Comparison of ENCODE assay signal across 8 cellular contexts in the genomic region with DNA sequence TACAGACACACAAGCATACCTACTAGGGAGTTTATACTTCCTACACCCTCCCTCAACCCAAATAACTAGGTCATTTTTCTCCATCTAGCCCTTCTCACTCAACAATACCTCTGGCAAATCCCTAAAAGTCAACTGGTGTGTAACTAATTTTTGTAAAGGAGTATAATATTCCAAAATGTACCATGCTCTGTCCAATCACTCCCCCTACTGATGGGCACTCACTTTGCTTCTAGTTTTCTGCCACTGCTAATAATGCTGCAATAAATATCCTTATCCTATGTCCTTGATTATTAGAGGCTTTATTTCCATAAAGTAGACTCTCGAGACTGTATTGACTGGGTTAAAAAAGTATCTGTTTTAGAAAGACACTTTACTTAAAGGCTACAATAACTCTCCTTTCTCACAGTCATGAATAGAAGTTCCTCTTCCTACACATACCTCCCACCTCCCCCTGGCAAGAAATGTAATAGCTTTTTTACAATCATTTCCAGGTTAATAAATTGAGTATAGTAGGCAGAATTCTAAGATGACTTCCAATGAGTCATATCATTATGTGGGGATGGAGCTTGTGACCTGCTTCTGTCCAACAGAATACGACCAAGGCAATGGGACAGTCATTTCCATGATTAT. TPM values are rescaled to one million over a fixed set of nuclear protein-coding genes. Genes with fewer than 3 reads are reported as not detected.
DNase-seq lines count a peak whose midpoint lies in the region; ATAC-seq and TF ChIP-seq lines count a peak whose summit lies in the region.

No MANE protein-coding gene starts in this region.

- peaks cover 8% of the 10 kb centered on the region for H3K4me1 Mint-ChIP-seq in GM23338
- H3K4me1 Mint-ChIP-seq in activated naive CD8-positive, alpha-beta T cell treated with anti-CD3 and anti-CD28 coated beads, Interleukin-2, amount 50 U/mL, for 24 hours, result peaks cover 15% of the 10 kb centered on the region

- H3K36me3 ChIP-seq in GM23338 (ENCODE audit: insufficient read depth), result no peaks in the 10 kb centered on the region

- H3F3A ChIP-seq in GM23338 (replicated peaks; ENCODE audit: low read depth), result no peaks in the 10 kb centered on the region

- H3K9me2 ChIP-seq in GM23338 (ENCODE audit: insufficient read depth), result no peaks in the 10 kb centered on the region

- 0 out of 2 replicates have a peak, but pooled peaks cover 4% of the 10 kb centered on the region for H3K79me2 ChIP-seq in GM23338 (replicated peaks; ENCODE audit: insufficient read depth)

- H3K4me1 ChIP-seq in GM23338 (ENCODE audit: insufficient read depth), result peaks cover 5% of the 10 kb centered on the region; the same call in 1 of the 2 replicates

- no peak overlapping the region for H3K4me2 ChIP-seq in GM23338

- H2AFZ ChIP-seq in GM23338, result no peak overlapping the region

- H3K4me3 Mint-ChIP-seq in GM23338, result no peak overlapping the region
- no peak overlapping the region for H3K4me3 Mint-ChIP-seq in activated naive CD8-positive, alpha-beta T cell treated with anti-CD3 and anti-CD28 coated beads, Interleukin-2, amount 50 U/mL, for 24 hours

- ATAC-seq in GM23338, result no peak
- ATAC-seq in activated naive CD8-positive, alpha-beta T cell treated with anti-CD3 and anti-CD28 coated beads, Interleukin-2, amount 50 U/mL, for 24 hours, result no peak
- ATAC-seq in HG03045 (IDR thresholded peaks at IDR 0.05; ENCODE audit: unreplicated experiment), result no peak

- H3K4me3 ChIP-seq in GM23338, result no peak overlapping the region

- H4K20me1 ChIP-seq in GM23338 (replicated peaks; ENCODE audit: insufficient read depth), result no peaks in the 10 kb centered on the region

- no peaks in the 10 kb centered on the region for H3K9me3 Mint-ChIP-seq in GM23338
- no peaks in the 10 kb centered on the region for H3K9me3 Mint-ChIP-seq in activated naive CD8-positive, alpha-beta T cell treated with anti-CD3 and anti-CD28 coated beads, Interleukin-2, amount 50 U/mL, for 24 hours

- DNase-seq in AG20443 (ENCODE audit: low spot score) (peak; percentile 47), GM23338 (ENCODE audit: low spot score) (no peak), kidney tubule cell (ENCODE audit: low spot score) (peak; percentile 31), ureter (ENCODE audit: low spot score) (no peak), NCI-H2196 treated with DMSO at 0.1 percent for 48 hours (lab: John Stamatoyannopoulos, UW; ENCODE audit: unreplicated experiment) (no peak)
- no peak for DNase-seq in activated naive CD8-positive, alpha-beta T cell treated with anti-CD3 and anti-CD28 coated beads, Interleukin-2, amount 50 U/mL, for 24 hours
- DNase-seq in stimulated activated naive CD4-positive, alpha-beta T cell treated with Interleukin-2 at 50 U/mL for 16 hours (lab: John Stamatoyannopoulos, UW), result no peak

- peak; percentile 66 for TF ChIP-seq CTCF in GM23338 (conservative IDR thresholded peaks at IDR 0.05; ENCODE audit: low read depth in 2 of 2)

- H3K27me3 Mint-ChIP-seq in GM23338 (ENCODE audit: insufficient read depth, low read depth, poor library complexity), result no peaks in the 10 kb centered on the region
- no peaks in the 10 kb centered on the region for H3K27me3 Mint-ChIP-seq in activated naive CD8-positive, alpha-beta T cell treated with anti-CD3 and anti-CD28 coated beads, Interleukin-2, amount 50 U/mL, for 24 hours

- H3K36me3 Mint-ChIP-seq in GM23338 (ENCODE audit: low read depth), result no peaks in the 10 kb centered on the region; the same call in 2 of the 3 replicates
- peaks cover 25% of the 10 kb centered on the region for H3K36me3 Mint-ChIP-seq in activated naive CD8-positive, alpha-beta T cell treated with anti-CD3 and anti-CD28 coated beads, Interleukin-2, amount 50 U/mL, for 24 hours (ENCODE audit: low read depth)

- H3K27ac Mint-ChIP-seq in GM23338, result no peak overlapping the region
- peak overlapping the region; percentile 18 for H3K27ac Mint-ChIP-seq in activated naive CD8-positive, alpha-beta T cell treated with anti-CD3 and anti-CD28 coated beads, Interleukin-2, amount 50 U/mL, for 24 hours

- H3K27me3 ChIP-seq in GM23338 (ENCODE audit: insufficient read depth), result no peaks in the 10 kb centered on the region

- H3K27ac ChIP-seq in GM23338 (ENCODE audit: low read depth), result no peak overlapping the region

TF ChIP-seq in GM23338, 12 proteins besides CTCF, POLR2A, EP300 and RAD21 (continues in another document):
- TF ChIP-seq, protein P1, sequence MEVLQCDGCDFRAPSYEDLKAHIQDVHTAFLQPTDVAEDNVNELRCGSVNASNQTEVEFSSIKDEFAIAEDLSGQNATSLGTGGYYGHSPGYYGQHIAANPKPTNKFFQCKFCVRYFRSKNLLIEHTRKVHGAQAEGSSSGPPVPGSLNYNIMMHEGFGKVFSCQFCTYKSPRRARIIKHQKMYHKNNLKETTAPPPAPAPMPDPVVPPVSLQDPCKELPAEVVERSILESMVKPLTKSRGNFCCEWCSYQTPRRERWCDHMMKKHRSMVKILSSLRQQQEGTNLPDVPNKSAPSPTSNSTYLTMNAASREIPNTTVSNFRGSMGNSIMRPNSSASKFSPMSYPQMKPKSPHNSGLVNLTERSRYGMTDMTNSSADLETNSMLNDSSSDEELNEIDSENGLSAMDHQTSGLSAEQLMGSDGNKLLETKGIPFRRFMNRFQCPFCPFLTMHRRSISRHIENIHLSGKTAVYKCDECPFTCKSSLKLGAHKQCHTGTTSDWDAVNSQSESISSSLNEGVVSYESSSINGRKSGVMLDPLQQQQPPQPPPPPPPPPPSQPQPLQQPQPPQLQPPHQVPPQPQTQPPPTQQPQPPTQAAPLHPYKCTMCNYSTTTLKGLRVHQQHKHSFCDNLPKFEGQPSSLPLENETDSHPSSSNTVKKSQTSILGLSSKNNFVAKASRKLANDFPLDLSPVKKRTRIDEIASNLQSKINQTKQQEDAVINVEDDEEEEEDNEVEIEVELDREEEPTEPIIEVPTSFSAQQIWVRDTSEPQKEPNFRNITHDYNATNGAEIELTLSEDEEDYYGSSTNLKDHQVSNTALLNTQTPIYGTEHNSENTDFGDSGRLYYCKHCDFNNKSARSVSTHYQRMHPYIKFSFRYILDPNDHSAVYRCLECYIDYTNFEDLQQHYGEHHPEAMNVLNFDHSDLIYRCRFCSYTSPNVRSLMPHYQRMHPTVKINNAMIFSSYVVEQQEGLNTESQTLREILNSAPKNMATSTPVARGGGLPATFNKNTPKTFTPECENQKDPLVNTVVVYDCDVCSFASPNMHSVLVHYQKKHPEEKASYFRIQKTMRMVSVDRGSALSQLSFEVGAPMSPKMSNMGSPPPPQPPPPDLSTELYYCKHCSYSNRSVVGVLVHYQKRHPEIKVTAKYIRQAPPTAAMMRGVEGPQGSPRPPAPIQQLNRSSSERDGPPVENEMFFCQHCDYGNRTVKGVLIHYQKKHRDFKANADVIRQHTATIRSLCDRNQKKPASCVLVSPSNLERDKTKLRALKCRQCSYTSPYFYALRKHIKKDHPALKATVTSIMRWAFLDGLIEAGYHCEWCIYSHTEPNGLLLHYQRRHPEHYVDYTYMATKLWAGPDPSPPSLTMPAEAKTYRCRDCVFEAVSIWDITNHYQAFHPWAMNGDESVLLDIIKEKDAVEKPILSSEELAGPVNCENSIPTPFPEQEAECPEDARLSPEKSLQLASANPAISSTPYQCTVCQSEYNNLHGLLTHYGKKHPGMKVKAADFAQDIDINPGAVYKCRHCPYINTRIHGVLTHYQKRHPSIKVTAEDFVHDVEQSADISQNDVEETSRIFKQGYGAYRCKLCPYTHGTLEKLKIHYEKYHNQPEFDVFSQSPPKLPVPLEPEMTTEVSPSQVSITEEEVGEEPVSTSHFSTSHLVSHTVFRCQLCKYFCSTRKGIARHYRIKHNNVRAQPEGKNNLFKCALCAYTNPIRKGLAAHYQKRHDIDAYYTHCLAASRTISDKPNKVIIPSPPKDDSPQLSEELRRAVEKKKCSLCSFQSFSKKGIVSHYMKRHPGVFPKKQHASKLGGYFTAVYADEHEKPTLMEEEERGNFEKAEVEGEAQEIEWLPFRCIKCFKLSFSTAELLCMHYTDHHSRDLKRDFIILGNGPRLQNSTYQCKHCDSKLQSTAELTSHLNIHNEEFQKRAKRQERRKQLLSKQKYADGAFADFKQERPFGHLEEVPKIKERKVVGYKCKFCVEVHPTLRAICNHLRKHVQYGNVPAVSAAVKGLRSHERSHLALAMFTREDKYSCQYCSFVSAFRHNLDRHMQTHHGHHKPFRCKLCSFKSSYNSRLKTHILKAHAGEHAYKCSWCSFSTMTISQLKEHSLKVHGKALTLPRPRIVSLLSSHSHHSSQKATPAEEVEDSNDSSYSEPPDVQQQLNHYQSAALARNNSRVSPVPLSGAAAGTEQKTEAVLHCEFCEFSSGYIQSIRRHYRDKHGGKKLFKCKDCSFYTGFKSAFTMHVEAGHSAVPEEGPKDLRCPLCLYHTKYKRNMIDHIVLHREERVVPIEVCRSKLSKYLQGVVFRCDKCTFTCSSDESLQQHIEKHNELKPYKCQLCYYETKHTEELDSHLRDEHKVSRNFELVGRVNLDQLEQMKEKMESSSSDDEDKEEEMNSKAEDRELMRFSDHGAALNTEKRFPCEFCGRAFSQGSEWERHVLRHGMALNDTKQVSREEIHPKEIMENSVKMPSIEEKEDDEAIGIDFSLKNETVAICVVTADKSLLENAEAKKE (CRISPR knock-in tag; IDR thresholded peaks at IDR 0.05), result no peak
- TF ChIP-seq, protein P2, sequence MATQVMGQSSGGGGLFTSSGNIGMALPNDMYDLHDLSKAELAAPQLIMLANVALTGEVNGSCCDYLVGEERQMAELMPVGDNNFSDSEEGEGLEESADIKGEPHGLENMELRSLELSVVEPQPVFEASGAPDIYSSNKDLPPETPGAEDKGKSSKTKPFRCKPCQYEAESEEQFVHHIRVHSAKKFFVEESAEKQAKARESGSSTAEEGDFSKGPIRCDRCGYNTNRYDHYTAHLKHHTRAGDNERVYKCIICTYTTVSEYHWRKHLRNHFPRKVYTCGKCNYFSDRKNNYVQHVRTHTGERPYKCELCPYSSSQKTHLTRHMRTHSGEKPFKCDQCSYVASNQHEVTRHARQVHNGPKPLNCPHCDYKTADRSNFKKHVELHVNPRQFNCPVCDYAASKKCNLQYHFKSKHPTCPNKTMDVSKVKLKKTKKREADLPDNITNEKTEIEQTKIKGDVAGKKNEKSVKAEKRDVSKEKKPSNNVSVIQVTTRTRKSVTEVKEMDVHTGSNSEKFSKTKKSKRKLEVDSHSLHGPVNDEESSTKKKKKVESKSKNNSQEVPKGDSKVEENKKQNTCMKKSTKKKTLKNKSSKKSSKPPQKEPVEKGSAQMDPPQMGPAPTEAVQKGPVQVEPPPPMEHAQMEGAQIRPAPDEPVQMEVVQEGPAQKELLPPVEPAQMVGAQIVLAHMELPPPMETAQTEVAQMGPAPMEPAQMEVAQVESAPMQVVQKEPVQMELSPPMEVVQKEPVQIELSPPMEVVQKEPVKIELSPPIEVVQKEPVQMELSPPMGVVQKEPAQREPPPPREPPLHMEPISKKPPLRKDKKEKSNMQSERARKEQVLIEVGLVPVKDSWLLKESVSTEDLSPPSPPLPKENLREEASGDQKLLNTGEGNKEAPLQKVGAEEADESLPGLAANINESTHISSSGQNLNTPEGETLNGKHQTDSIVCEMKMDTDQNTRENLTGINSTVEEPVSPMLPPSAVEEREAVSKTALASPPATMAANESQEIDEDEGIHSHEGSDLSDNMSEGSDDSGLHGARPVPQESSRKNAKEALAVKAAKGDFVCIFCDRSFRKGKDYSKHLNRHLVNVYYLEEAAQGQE (IDR thresholded peaks at IDR 0.05; ENCODE audit: unreplicated experiment), result no peak

RNA-seq across cellular contexts. Expression of a gene that starts 30.0 kb away (rescaled TPM):
- total RNA-seq in GM23338 (2014; rRNA removed; shearing (Covaris generic)), result 28.7 and 33.4 TPM in 2 replicates
- polyA plus RNA-seq in GM23338 (2016; fragmentation: Nextera tagmentation; extraction: Ambion mirVana), result 18.3 and 20.0 TPM in 2 replicates
- 31.4 TPM for total RNA-seq in ureter

Comparison
In these comparisons a context has a peak if more than half of its experiments do, and no peak if none do; other contexts are left out.
1. DNase-seq: peak in AG20443 (single experiment) and kidney tubule cell (single experiment); none in GM23338 (single experiment), activated naive CD8-positive, alpha-beta T cell treated with anti-CD3 and anti-CD28 coated beads, Interleukin-2, amount 50 U/mL, for 24 hours (single experiment), stimulated activated naive CD4-positive, alpha-beta T cell treated with Interleukin-2 at 50 U/mL for 16 hours (single experiment), ureter (single experiment) and NCI-H2196 treated with DMSO at 0.1 percent for 48 hours (single experiment).